8 cellular contexts compared by ENCODE assay signal in genomic region chr5:141850183-141850768, GRCh38. TPM values are rescaled to one million over a fixed set of nuclear protein-coding genes. Genes with fewer than 3 reads are reported as not detected.
DNase-seq lines count a peak whose midpoint lies in the region; ATAC-seq and TF ChIP-seq lines count a peak whose summit lies in the region.

No MANE protein-coding gene starts in this region.

- no peaks in the 10 kb centered on the region for H4K20me1 ChIP-seq in neural progenitor cell (ENCODE audit: low read depth)

- H3K4me3 Mint-ChIP-seq in neural progenitor cell: peak overlapping the region; percentile 85

- intact Hi-C loops in vagina (cut with DNase I): no loop called here

- H3K9me3 Mint-ChIP-seq in neural progenitor cell: no peaks in the 10 kb centered on the region

- H3K9ac ChIP-seq in neural progenitor cell: peak overlapping the region; percentile 66

- H3K4me1 ChIP-seq in neural progenitor cell (peaks cover 45% of the 10 kb centered on the region), vagina (peaks cover 34% of the 10 kb centered on the region)

- no peak overlapping the region for H3K27ac Mint-ChIP-seq in neural progenitor cell

- H3K9me3 ChIP-seq in neural progenitor cell (ENCODE audit: low read depth) (no peaks in the 10 kb centered on the region), vagina (no peaks in the 10 kb centered on the region)

- H3K4me3 ChIP-seq in fibroblast of the aortic adventitia (ENCODE audit: low read depth, low read length) (peak overlapping the region; percentile 79), neural progenitor cell (peak overlapping the region; percentile 61), vagina (peak overlapping the region; percentile 58 to 86)

- no peaks in the 10 kb centered on the region for H3K36me3 ChIP-seq in neural progenitor cell
- no peaks in the 10 kb centered on the region for H3K36me3 ChIP-seq in vagina

- peaks cover 3% of the 10 kb centered on the region for H3K27me3 Mint-ChIP-seq in neural progenitor cell (ENCODE audit: insufficient read depth, low read depth)

- H3K4me1 Mint-ChIP-seq in neural progenitor cell: peaks cover 40% of the 10 kb centered on the region

- peaks cover 49% of the 10 kb centered on the region for H3F3A ChIP-seq in neural progenitor cell (ENCODE audit: low read depth)

- DNase-seq in COLO668 (lab: John Stamatoyannopoulos, UW; ENCODE audit: unreplicated experiment): peak; percentile 37
- DNase-seq in NCI-H2029 (lab: John Stamatoyannopoulos, UW): peak; percentile 48
- DNase-seq in activated T-helper 9 cell treated with anti-CD3 and anti-CD28 coated beads, Interleukin-2, amount 50 U/mL, for 16 hours (ENCODE audit: low read depth): peak; percentile 12
- peak; percentile 21 for DNase-seq in fibroblast of the aortic adventitia (ENCODE audit: low read depth)
- DNase-seq in neural progenitor cell (ENCODE audit: low spot score): peak; percentile 29
- DNase-seq in vagina (ENCODE audit: extremely low spot score in 2 of 2): no peak

- H3K27ac ChIP-seq in neural progenitor cell: peak overlapping the region; percentile 97
- H3K27ac ChIP-seq in vagina: peak overlapping the region; percentile 99

- no peak overlapping the region for H2AFZ ChIP-seq in neural progenitor cell (replicated peaks)

- no peaks in the 10 kb centered on the region for H3K27me3 ChIP-seq in neural progenitor cell
- H3K27me3 ChIP-seq in vagina: no peaks in the 10 kb centered on the region

- TF ChIP-seq POLR2A in vagina (IDR thresholded peaks at IDR 0.05): no peak

- H3K4me2 ChIP-seq in neural progenitor cell: peak overlapping the region; percentile 92

- peaks cover 3% of the 10 kb centered on the region for H3K36me3 Mint-ChIP-seq in neural progenitor cell

- TF ChIP-seq CTCF in fibroblast of the aortic adventitia (IDR thresholded peaks at IDR 0.05; ENCODE audit: insufficient read depth, low read length) (no peak), neural progenitor cell (IDR thresholded peaks at IDR 0.05) (no peak), vagina (IDR thresholded peaks at IDR 0.05) (no peak)

- ATAC-seq in GM21529 (IDR thresholded peaks at IDR 0.05; ENCODE audit: unreplicated experiment): peak; percentile 17
- no peak for ATAC-seq in GM21367 (IDR thresholded peaks at IDR 0.05; ENCODE audit: unreplicated experiment)

- peaks cover 11% of the 10 kb centered on the region for H3K79me2 ChIP-seq in neural progenitor cell (ENCODE audit: low read depth)

RNA-seq across cellular contexts. Expression of gene PCDH1, which starts 27.9 kb away (rescaled TPM):
- total RNA-seq in fibroblast of the aortic adventitia (ENCODE audit: low replicate concordance): 0.90 and 3.2 TPM in 2 replicates
- 24.8 and 48.4 TPM in 2 replicates for total RNA-seq in neural progenitor cell (ENCODE audit: low replicate concordance)
- 38.8 TPM for total RNA-seq in vagina

Comparison
In these comparisons a context has a peak if more than half of its experiments do, and no peak if none do; other contexts are left out.
1. DNase-seq: peak in COLO668 (single experiment), NCI-H2029 (single experiment), activated T-helper 9 cell treated with anti-CD3 and anti-CD28 coated beads, Interleukin-2, amount 50 U/mL, for 16 hours (single experiment), fibroblast of the aortic adventitia (single experiment) and neural progenitor cell (single experiment); none in vagina (0 of 2).
2. Peak in every context shown above with its lines, with median percentiles within 50 percentile points of each other: H3K4me3 ChIP-seq.